ENCODE assay signal across 21 cellular contexts in the genomic region with DNA sequence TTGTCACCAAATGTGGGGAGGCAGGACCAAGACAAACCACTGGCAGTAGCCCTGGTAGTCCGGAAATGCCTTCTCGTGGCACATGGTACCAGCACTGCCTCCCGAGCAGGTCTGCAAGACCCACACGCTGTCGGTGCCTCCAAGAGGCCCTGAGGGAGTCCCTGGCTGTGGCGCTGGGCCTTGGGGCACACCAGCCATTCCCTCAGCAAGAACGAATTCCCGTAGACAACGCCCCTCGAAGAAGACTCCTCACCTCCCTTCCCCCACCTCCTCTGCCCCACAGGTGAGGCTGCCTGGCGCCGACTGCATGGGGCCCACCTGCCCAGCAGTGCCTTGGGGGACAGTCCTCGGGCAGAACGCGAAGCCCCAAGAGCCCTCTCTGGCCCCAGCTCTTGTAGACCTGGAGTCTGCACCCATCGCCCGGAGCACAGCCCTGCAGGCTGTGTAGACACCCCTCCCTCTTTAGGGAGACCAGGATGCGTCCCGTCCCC. TPM values are rescaled to one million over a fixed set of nuclear protein-coding genes. Genes with fewer than 3 reads are reported as not detected.
"Had no signal": no experiment of that assay in that cellular context is flagged by ENCODE, and none has a peak within 500 bp of the region (broad histone marks: within the 10 kb centered on the region; RNA-seq: fewer than 3 reads in every experiment).

No MANE protein-coding gene starts in this region.

- H3K27ac Mint-ChIP-seq: activated CD4-positive, alpha-beta T cell treated with anti-CD3 and anti-CD28 coated beads, Interleukin-2, amount 10 ng/mL, durations not matched to agents 7 days and 5 days; activated CD8-positive, alpha-beta T cell treated with anti-CD3 and anti-CD28 coated beads, Interleukin-2, amount 10 ng/mL, durations not matched to agents 7 days and 5 days; activated naive CD4-positive, alpha-beta T cell treated with anti-CD3 and anti-CD28 coated beads, Interleukin-2, amount 50 U/mL, for 24 hours; effector memory CD8-positive, alpha-beta T cell; stimulated activated effector memory CD8-positive, alpha-beta T cell treated with anti-CD3 and anti-CD28 coated beads, Interleukin-12 subunit alpha, Interleukin-12 subunit beta, amount 100 ng/mL, for 72 hours; T-cell; type B pancreatic cell had no signal

- H3K4me3 Mint-ChIP-seq: activated CD4-positive, alpha-beta T cell treated with anti-CD3 and anti-CD28 coated beads, Interleukin-2, amount 10 ng/mL, durations not matched to agents 7 days and 5 days; activated CD8-positive, alpha-beta T cell treated with anti-CD3 and anti-CD28 coated beads, Interleukin-2, amount 10 ng/mL, durations not matched to agents 7 days and 5 days; activated naive CD4-positive, alpha-beta T cell treated with anti-CD3 and anti-CD28 coated beads, Interleukin-2, amount 50 U/mL, for 24 hours; activated T-cell treated with anti-CD3 and anti-CD28 coated beads, Interleukin-2, amount 50 U/mL, for 4 hours; effector memory CD8-positive, alpha-beta T cell; stimulated activated effector memory CD8-positive, alpha-beta T cell treated with anti-CD3 and anti-CD28 coated beads, Interleukin-12 subunit alpha, Interleukin-12 subunit beta, amount 100 ng/mL, for 72 hours; T-cell; type B pancreatic cell had no signal

- H3K36me3 ChIP-seq: breast epithelium had no signal

- H3K27me3 ChIP-seq: breast epithelium, stomach had no signal

- H3K4me1 ChIP-seq: breast epithelium, psoas muscle had no signal

- H3K4me2 ChIP-seq: smooth muscle cell had no signal

- H3K9me3 ChIP-seq: breast epithelium, psoas muscle had no signal

- H3K4me1 Mint-ChIP-seq: activated CD4-positive, alpha-beta T cell treated with anti-CD3 and anti-CD28 coated beads, Interleukin-2, amount 10 ng/mL, durations not matched to agents 7 days and 5 days; activated naive CD4-positive, alpha-beta T cell treated with anti-CD3 and anti-CD28 coated beads, Interleukin-2, amount 50 U/mL, for 24 hours; stimulated activated effector memory CD8-positive, alpha-beta T cell treated with anti-CD3 and anti-CD28 coated beads, Interleukin-12 subunit alpha, Interleukin-12 subunit beta, amount 100 ng/mL, for 72 hours; T-cell had no signal

- H3K27me3 Mint-ChIP-seq: activated CD4-positive, alpha-beta T cell treated with anti-CD3 and anti-CD28 coated beads, Interleukin-2, amount 10 ng/mL, durations not matched to agents 7 days and 5 days; activated naive CD4-positive, alpha-beta T cell treated with anti-CD3 and anti-CD28 coated beads, Interleukin-2, amount 50 U/mL, for 24 hours; effector memory CD8-positive, alpha-beta T cell; T-cell; type B pancreatic cell had no signal

- H3K4me3 ChIP-seq: breast epithelium, left ventricle myocardium inferior, psoas muscle, smooth muscle cell, stomach had no signal

- ATAC-seq: activated CD8-positive, alpha-beta T cell treated with anti-CD3 and anti-CD28 coated beads, Interleukin-2, amount 10 ng/mL, durations not matched to agents 7 days and 5 days; activated T-cell treated with anti-CD3 and anti-CD28 coated beads, Interleukin-2, amount 50 U/mL, for 4 hours; effector memory CD8-positive, alpha-beta T cell; psoas muscle; right cardiac atrium; SK-N-SH treated with all-trans-retinoic acid at 6 μM for 48 hours; stimulated activated effector memory CD8-positive, alpha-beta T cell treated with anti-CD3 and anti-CD28 coated beads, Interleukin-12 subunit alpha, Interleukin-12 subunit beta, amount 100 ng/mL, for 72 hours; T-cell had no signal

- H3K9me3 Mint-ChIP-seq: activated naive CD4-positive, alpha-beta T cell treated with anti-CD3 and anti-CD28 coated beads, Interleukin-2, amount 50 U/mL, for 24 hours; activated T-cell treated with anti-CD3 and anti-CD28 coated beads, Interleukin-2, amount 50 U/mL, for 4 hours; effector memory CD8-positive, alpha-beta T cell; stimulated activated effector memory CD8-positive, alpha-beta T cell treated with anti-CD3 and anti-CD28 coated beads, Interleukin-12 subunit alpha, Interleukin-12 subunit beta, amount 100 ng/mL, for 72 hours had no signal

- DNase-seq: activated CD4-positive, alpha-beta T cell treated with anti-CD3 and anti-CD28 coated beads, Interleukin-2, amount 10 ng/mL, durations not matched to agents 7 days and 5 days; activated CD4-positive, CD25-positive, alpha-beta regulatory T cell; activated CD8-positive, alpha-beta memory T cell treated with anti-CD3 and anti-CD28 coated beads, Interleukin-2, amount 50 U/mL, for 4 hours; activated CD8-positive, alpha-beta T cell treated with anti-CD3 and anti-CD28 coated beads, Interleukin-2, amount 10 ng/mL, durations not matched to agents 7 days and 5 days; activated gamma-delta T cell; activated T-cell treated with anti-CD3 and anti-CD28 coated beads, Interleukin-2, amount 50 U/mL, for 4 hours; effector memory CD8-positive, alpha-beta T cell; left ventricle myocardium inferior; mammary epithelial cell; stimulated activated CD4-positive, alpha-beta T cell treated with anti-CD3 and anti-CD28 coated beads, Interleukin-4, amount 100 ng/mL, for 24 hours; stomach; T-cell had no signal

- H3K27ac ChIP-seq: breast epithelium, stomach had no signal

RNA-seq across cellular contexts. Expression of a gene that starts 56.3 kb away (rescaled TPM):
- total RNA-seq: fibroblast of villous mesenchyme had no signal
